ENCODE assay signal across 22 cellular contexts in the genomic region with DNA sequence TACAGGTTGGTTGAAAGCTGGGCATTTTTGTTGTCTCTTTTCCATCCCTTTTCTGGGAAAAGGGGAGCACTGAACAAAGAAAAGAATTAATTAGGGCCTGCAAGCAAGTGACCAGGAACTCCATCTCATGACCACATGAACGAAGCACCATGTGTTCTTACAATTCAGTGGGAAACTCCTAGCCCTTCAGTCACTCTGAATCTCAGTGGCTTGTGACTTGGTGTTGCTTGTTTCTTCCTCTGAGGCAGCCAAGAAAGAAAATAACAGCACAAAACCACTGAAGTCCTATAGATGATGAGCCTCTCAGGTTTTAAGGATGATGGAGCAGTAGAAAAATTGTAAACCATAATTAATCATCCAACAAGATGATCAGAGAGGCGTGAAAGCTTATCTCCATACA.
DNase-seq lines count a peak whose midpoint lies in the region; ATAC-seq and TF ChIP-seq lines count a peak whose summit lies in the region.
"Had no signal": no experiment of that assay in that cellular context is flagged by ENCODE, and none has a peak within 500 bp of the region (broad histone marks: within the 10 kb centered on the region; RNA-seq: fewer than 3 reads in every experiment).

No MANE protein-coding gene starts in this region.

- H4K20me1 ChIP-seq in SU-DHL-6 (ENCODE audit: low read depth, low read length) = no peaks in the 10 kb centered on the region

- peak overlapping the region; percentile 5 for H3K4me3 Mint-ChIP-seq in stimulated activated effector memory CD8-positive, alpha-beta T cell treated with anti-CD3 and anti-CD28 coated beads, Interleukin-12 subunit alpha, Interleukin-12 subunit beta, amount 100 ng/mL, for 72 hours
- H3K4me3 Mint-ChIP-seq: HFFc6 had no signal

- H3K36me3 Mint-ChIP-seq in activated naive CD4-positive, alpha-beta T cell treated with anti-CD3 and anti-CD28 coated beads, Interleukin-2, amount 50 U/mL, for 72 hours = peaks cover 4 to 25% of the 10 kb centered on the region in 2 donors
- H3K36me3 Mint-ChIP-seq in stimulated activated effector memory CD8-positive, alpha-beta T cell treated with anti-CD3 and anti-CD28 coated beads, Interleukin-12 subunit alpha, Interleukin-12 subunit beta, amount 100 ng/mL, for 72 hours = no peaks in the 10 kb centered on the region
- H3K36me3 Mint-ChIP-seq: CD4-positive, CD25-positive, alpha-beta regulatory T cell had no signal

- no peaks in the 10 kb centered on the region for H3K9me3 ChIP-seq in SU-DHL-6 (ENCODE audit: insufficient read depth, low read length)
- H3K9me3 ChIP-seq: stomach had no signal

- no peak for TF ChIP-seq CTCF in SU-DHL-6 (IDR thresholded peaks at IDR 0.05; ENCODE audit: insufficient read depth, low read length, poor library complexity, severe bottlenecking)

- H3K36me3 ChIP-seq in SU-DHL-6 (ENCODE audit: low read length) = no peaks in the 10 kb centered on the region
- H3K36me3 ChIP-seq: stomach had no signal

- intact Hi-C loops in Right ventricle myocardium superior (cut with DNase I) = no loop called here

- no peak for ATAC-seq in activated naive CD4-positive, alpha-beta T cell treated with anti-CD3 and anti-CD28 coated beads, Interleukin-2, amount 50 U/mL, for 72 hours
- ATAC-seq in GM21717 (IDR thresholded peaks at IDR 0.05; ENCODE audit: unreplicated experiment) (peak; percentile 38), Right ventricle myocardium superior (ENCODE audit: poor library complexity) (no peak)
- ATAC-seq in stimulated activated effector memory CD8-positive, alpha-beta T cell treated with anti-CD3 and anti-CD28 coated beads, Interleukin-12 subunit alpha, Interleukin-12 subunit beta, amount 100 ng/mL, for 72 hours = peak; percentile 52
- ATAC-seq: left ventricle myocardium superior, right cardiac atrium had no signal

- 0 out of 2 replicates have a peak overlapping the region, but pooled peaks have one; percentile 29 for H3K27ac ChIP-seq in SU-DHL-6 (ENCODE audit: low read depth, low read length)
- H3K27ac ChIP-seq: stomach had no signal

- H3K9me2 ChIP-seq in SU-DHL-6 (replicated peaks; ENCODE audit: insufficient read depth, low read length) = no peaks in the 10 kb centered on the region

- no peaks in the 10 kb centered on the region for H3K79me2 ChIP-seq in SU-DHL-6 (ENCODE audit: insufficient read depth, low read length)

- H3F3A ChIP-seq in SU-DHL-6 (ENCODE audit: insufficient read depth) = peaks cover 13% of the 10 kb centered on the region; the same call in 1 of the 2 replicates

- H3K27me3 ChIP-seq in SU-DHL-6 (ENCODE audit: low read length) = no peaks in the 10 kb centered on the region
- H3K27me3 ChIP-seq: stomach had no signal

- H3K9me3 Mint-ChIP-seq in activated naive CD4-positive, alpha-beta T cell treated with anti-CD3 and anti-CD28 coated beads, Interleukin-2, amount 50 U/mL, for 72 hours = peaks cover 10 to 18% of the 10 kb centered on the region in 2 donors
- H3K9me3 Mint-ChIP-seq in stimulated activated effector memory CD8-positive, alpha-beta T cell treated with anti-CD3 and anti-CD28 coated beads, Interleukin-12 subunit alpha, Interleukin-12 subunit beta, amount 100 ng/mL, for 72 hours = peaks cover 3% of the 10 kb centered on the region
- H3K9me3 Mint-ChIP-seq: immature natural killer cell had no signal

- DNase-seq in activated naive CD4-positive, alpha-beta T cell treated with anti-CD3 and anti-CD28 coated beads, Interleukin-2, amount 50 U/mL, for 72 hours (ENCODE audit: low spot score in 2 of 2) = no peak
- DNase-seq in activated naive CD4-positive, alpha-beta T cell treated with anti-CD3 and anti-CD28 coated beads, Interleukin-2, amount 50 U/mL, for 16 hours = no peak
- DNase-seq in stimulated activated effector memory CD8-positive, alpha-beta T cell treated with anti-CD3 and anti-CD28 coated beads, Interleukin-12 subunit alpha, Interleukin-12 subunit beta, amount 100 ng/mL, for 72 hours (ENCODE audit: low spot score in 2 of 2) = no peak
- DNase-seq in stimulated activated CD4-positive, alpha-beta T cell treated with anti-CD3 and anti-CD28 coated beads, Interleukin-4, amount 100 ng/mL, for 1 hour = no peak
- DNase-seq in Right ventricle myocardium superior (no peak), LoVo (ENCODE audit: low spot score) (no peak)
- DNase-seq: activated effector memory CD4-positive, alpha-beta T cell treated with anti-CD3 and anti-CD28 coated beads, Interleukin-2, amount 50 U/mL, for 16 hours; effector memory CD4-positive, alpha-beta T cell; head of caudate nucleus; immature natural killer cell; left ventricle myocardium superior; NCI-H1417 treated with DMSO at 0.1 percent for 48 hours; NCI-H2171 treated with DMSO at 0.1 percent for 48 hours; NCI-H774; occipital lobe; right cardiac atrium; stomach; SW 1271 had no signal

- no peak overlapping the region for H2AFZ ChIP-seq in SU-DHL-6 (ENCODE audit: low read depth, low read length, severe bottlenecking)

- H3K27ac Mint-ChIP-seq in activated naive CD4-positive, alpha-beta T cell treated with anti-CD3 and anti-CD28 coated beads, Interleukin-2, amount 50 U/mL, for 72 hours = peak overlapping the region; percentile 8 to 52
- H3K27ac Mint-ChIP-seq in stimulated activated effector memory CD8-positive, alpha-beta T cell treated with anti-CD3 and anti-CD28 coated beads, Interleukin-12 subunit alpha, Interleukin-12 subunit beta, amount 100 ng/mL, for 72 hours = peak overlapping the region; percentile 30
- H3K27ac Mint-ChIP-seq: immature natural killer cell had no signal

- H3K9ac ChIP-seq in SU-DHL-6 (ENCODE audit: low read length) = no peak overlapping the region

- H3K4me2 ChIP-seq in SU-DHL-6 (ENCODE audit: low read depth, low read length, poor library complexity, severe bottlenecking) = peak overlapping the region; percentile 23

- H3K4me3 ChIP-seq in SU-DHL-6 (ENCODE audit: insufficient read depth, low read length, poor library complexity, severe bottlenecking) = no peak overlapping the region
- H3K4me3 ChIP-seq: stomach had no signal

- H3K4me1 Mint-ChIP-seq in stimulated activated effector memory CD8-positive, alpha-beta T cell treated with anti-CD3 and anti-CD28 coated beads, Interleukin-12 subunit alpha, Interleukin-12 subunit beta, amount 100 ng/mL, for 72 hours = peaks cover 27% of the 10 kb centered on the region

Comparison
In these comparisons a context has a peak if more than half of its experiments do, and no peak if none do; other contexts are left out.
1. ATAC-seq: peak in GM21717 (single experiment) and stimulated activated effector memory CD8-positive, alpha-beta T cell treated with anti-CD3 and anti-CD28 coated beads, Interleukin-12 subunit alpha, Interleukin-12 subunit beta, amount 100 ng/mL, for 72 hours (single experiment); none in activated naive CD4-positive, alpha-beta T cell treated with anti-CD3 and anti-CD28 coated beads, Interleukin-2, amount 50 U/mL, for 72 hours (0 of 2) and Right ventricle myocardium superior (single experiment).